Comparison of ENCODE assay signal across 8 cellular contexts in the genomic region with DNA sequence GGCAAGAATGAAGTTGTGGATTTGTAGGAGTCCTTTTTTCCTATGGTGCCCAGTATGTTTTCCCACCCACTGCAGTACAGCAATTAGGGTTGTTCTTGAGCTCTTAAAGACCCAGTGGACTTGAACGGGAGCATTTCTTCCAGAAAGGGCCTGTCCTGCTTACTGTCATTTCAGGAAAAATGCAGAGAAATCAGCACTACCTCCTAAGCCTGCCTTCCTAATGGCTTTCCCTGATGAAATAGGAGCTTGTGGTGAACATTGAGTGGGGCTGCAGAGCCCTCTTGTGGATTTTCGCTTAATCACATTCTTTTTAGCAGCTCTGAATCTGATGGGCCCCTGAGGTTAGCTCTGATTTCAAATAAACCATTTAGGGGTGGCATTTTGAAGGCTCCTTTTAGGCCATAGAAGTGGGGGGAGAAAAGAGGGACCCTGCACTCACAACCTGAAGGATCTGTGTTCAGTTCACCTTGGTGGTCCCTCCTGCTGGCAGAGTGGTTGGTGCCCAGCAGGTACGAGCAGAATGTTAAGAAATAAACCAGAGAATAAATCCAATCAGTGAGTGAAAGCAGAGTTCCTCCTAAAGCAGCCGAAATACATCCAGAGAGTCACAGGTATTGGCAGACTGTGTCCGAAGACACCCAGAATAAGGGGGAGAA.
DNase-seq lines count a peak whose midpoint lies in the region; ATAC-seq and TF ChIP-seq lines count a peak whose summit lies in the region.

No MANE protein-coding gene starts in this region.

- no peaks in the 10 kb centered on the region for H3K4me1 ChIP-seq in CD4-positive, CD25-positive, alpha-beta regulatory T cell (ENCODE audit: control insufficient read depth, insufficient read depth, low read length, poor library complexity, severe bottlenecking)
- H3K4me1 ChIP-seq in mucosa of descending colon (ENCODE audit: low read depth): peaks cover 2% of the 10 kb centered on the region

- ATAC-seq in CD4-positive, CD25-positive, alpha-beta regulatory T cell (ENCODE audit: low read depth in 2 of 2): peak in 1 of 2 donors; percentile 57
- peak; percentile 80 for ATAC-seq in GM19043 (IDR thresholded peaks at IDR 0.05; ENCODE audit: low read depth, unreplicated experiment)
- ATAC-seq in HG03439 (IDR thresholded peaks at IDR 0.05; ENCODE audit: unreplicated experiment): peak; percentile 72
- peak; percentile 76 for ATAC-seq in activated CD8-positive, alpha-beta T cell treated with anti-CD3 and anti-CD28 coated beads, Interleukin-2, amount 10 ng/mL, durations not matched to agents 7 days and 5 days
- ATAC-seq in mucosa of descending colon: peak; percentile 75
- ATAC-seq in stimulated activated memory B cell treated with anti-CD40 and anti-IgM and Interleukin-4, amounts not matched to agents 10 μg/mL and 1 μg/mL and 100 μg/mL, for 72 hours: peak; percentile 34

- H3K27ac ChIP-seq in CD4-positive, CD25-positive, alpha-beta regulatory T cell (ENCODE audit: insufficient read depth, low read length, poor library complexity, severe bottlenecking): no peak overlapping the region

- no peak for TF ChIP-seq CTCF in mucosa of descending colon (IDR thresholded peaks at IDR 0.05)

- peak overlapping the region in 1 of 3 donors; percentile 37 for H3K27ac Mint-ChIP-seq in CD4-positive, CD25-positive, alpha-beta regulatory T cell
- no peak overlapping the region for H3K27ac Mint-ChIP-seq in activated CD8-positive, alpha-beta T cell treated with anti-CD3 and anti-CD28 coated beads, Interleukin-2, amount 10 ng/mL, durations not matched to agents 7 days and 5 days
- no peak overlapping the region for H3K27ac Mint-ChIP-seq in stimulated activated memory B cell treated with anti-CD40 and anti-IgM and Interleukin-4, amounts not matched to agents 10 μg/mL and 1 μg/mL and 100 μg/mL, for 72 hours

- H3K27me3 ChIP-seq in CD4-positive, CD25-positive, alpha-beta regulatory T cell (ENCODE audit: control insufficient read depth, insufficient read depth, low read length): no peaks in the 10 kb centered on the region

- no peaks in the 10 kb centered on the region for H3K36me3 Mint-ChIP-seq in CD4-positive, CD25-positive, alpha-beta regulatory T cell
- H3K36me3 Mint-ChIP-seq in activated CD8-positive, alpha-beta T cell treated with anti-CD3 and anti-CD28 coated beads, Interleukin-2, amount 10 ng/mL, durations not matched to agents 7 days and 5 days (ENCODE audit: low read depth): no peaks in the 10 kb centered on the region
- H3K36me3 Mint-ChIP-seq in stimulated activated memory B cell treated with anti-CD40 and anti-IgM and Interleukin-4, amounts not matched to agents 10 μg/mL and 1 μg/mL and 100 μg/mL, for 72 hours: no peaks in the 10 kb centered on the region

- H3K4me1 Mint-ChIP-seq in CD4-positive, CD25-positive, alpha-beta regulatory T cell: peaks cover 0 to 3% (median under 1%) of the 10 kb centered on the region in 4 donors
- peaks cover 4% of the 10 kb centered on the region for H3K4me1 Mint-ChIP-seq in activated CD8-positive, alpha-beta T cell treated with anti-CD3 and anti-CD28 coated beads, Interleukin-2, amount 10 ng/mL, durations not matched to agents 7 days and 5 days (ENCODE audit: low read depth)
- H3K4me1 Mint-ChIP-seq in stimulated activated memory B cell treated with anti-CD40 and anti-IgM and Interleukin-4, amounts not matched to agents 10 μg/mL and 1 μg/mL and 100 μg/mL, for 72 hours: peaks cover 6% of the 10 kb centered on the region

- H3K9me3 Mint-ChIP-seq in CD4-positive, CD25-positive, alpha-beta regulatory T cell: no peaks in the 10 kb centered on the region
- no peaks in the 10 kb centered on the region for H3K9me3 Mint-ChIP-seq in activated CD8-positive, alpha-beta T cell treated with anti-CD3 and anti-CD28 coated beads, Interleukin-2, amount 10 ng/mL, durations not matched to agents 7 days and 5 days (ENCODE audit: insufficient read depth)
- no peaks in the 10 kb centered on the region for H3K9me3 Mint-ChIP-seq in stimulated activated memory B cell treated with anti-CD40 and anti-IgM and Interleukin-4, amounts not matched to agents 10 μg/mL and 1 μg/mL and 100 μg/mL, for 72 hours

- H3K4me3 Mint-ChIP-seq in CD4-positive, CD25-positive, alpha-beta regulatory T cell: no peak overlapping the region
- H3K4me3 Mint-ChIP-seq in activated CD8-positive, alpha-beta T cell treated with anti-CD3 and anti-CD28 coated beads, Interleukin-2, amount 10 ng/mL, durations not matched to agents 7 days and 5 days: no peak overlapping the region
- H3K4me3 Mint-ChIP-seq in stimulated activated memory B cell treated with anti-CD40 and anti-IgM and Interleukin-4, amounts not matched to agents 10 μg/mL and 1 μg/mL and 100 μg/mL, for 72 hours: no peak overlapping the region

- peak; percentile 9 to 60 (median 51) for DNase-seq in CD4-positive, CD25-positive, alpha-beta regulatory T cell
- DNase-seq in NCI-H526 (lab: John Stamatoyannopoulos, UW) (peak; percentile 22 to 60), epidermal melanocyte (ENCODE audit: insufficient read length, low spot score) (peak; percentile 56), mucosa of descending colon (peak in 1 of 3 donors; percentile 73)
- DNase-seq in activated CD8-positive, alpha-beta T cell treated with anti-CD3 and anti-CD28 coated beads, Interleukin-2, amount 10 ng/mL, durations not matched to agents 7 days and 5 days: peak; percentile 59

- CTCF ChIA-PET in activated CD8-positive, alpha-beta T cell treated with anti-CD3 and anti-CD28 coated beads, Interleukin-2, amount 10 ng/mL, durations not matched to agents 7 days and 5 days (lab: Charles Lee): interaction anchor here (0.6 to 2.3 kb wide), 72 partner anchors 9 to 932 kb away, joined by 3 to 64 read pairs (median 6); a partner anchor contains a TSS

- intact Hi-C loops in mucosa of descending colon (cut with DNase I, micrococcal nuclease): loop anchor here (5.0 to 10.0 kb wide), 3 partner anchors 108 to 250 kb away; no protein-coding TSS in a partner anchor

- POLR2A ChIA-PET in activated CD8-positive, alpha-beta T cell treated with anti-CD3 and anti-CD28 coated beads, Interleukin-2, amount 10 ng/mL, durations not matched to agents 7 days and 5 days (lab: Charles Lee): interaction anchor here (0.7 to 1.3 kb wide), 5 partner anchors 38 to 774 kb away, joined by 4 to 10 read pairs (median 4); no protein-coding TSS in a partner anchor

- no peaks in the 10 kb centered on the region for H3K9me3 ChIP-seq in CD4-positive, CD25-positive, alpha-beta regulatory T cell (ENCODE audit: control insufficient read depth in 2 of 2, low read length in 2 of 2)
- H3K9me3 ChIP-seq in mucosa of descending colon: no peaks in the 10 kb centered on the region

- H3K36me3 ChIP-seq in CD4-positive, CD25-positive, alpha-beta regulatory T cell (ENCODE audit: control insufficient read depth, insufficient read depth, low read length): no peaks in the 10 kb centered on the region
- no peaks in the 10 kb centered on the region for H3K36me3 ChIP-seq in mucosa of descending colon (ENCODE audit: low read depth)

- H3K27me3 Mint-ChIP-seq in CD4-positive, CD25-positive, alpha-beta regulatory T cell: peaks cover 11% of the 10 kb centered on the region
- H3K27me3 Mint-ChIP-seq in activated CD8-positive, alpha-beta T cell treated with anti-CD3 and anti-CD28 coated beads, Interleukin-2, amount 10 ng/mL, durations not matched to agents 7 days and 5 days (ENCODE audit: low read depth): no peaks in the 10 kb centered on the region
- no peaks in the 10 kb centered on the region for H3K27me3 Mint-ChIP-seq in stimulated activated memory B cell treated with anti-CD40 and anti-IgM and Interleukin-4, amounts not matched to agents 10 μg/mL and 1 μg/mL and 100 μg/mL, for 72 hours

- H3K4me3 ChIP-seq in CD4-positive, CD25-positive, alpha-beta regulatory T cell (ENCODE audit: low read depth, low read length): no peak overlapping the region
- no peak overlapping the region for H3K4me3 ChIP-seq in mucosa of descending colon
